ENCODE assay signal across 8 cellular contexts in genomic region chr1:147172168-147173016, GRCh38. TPM values are rescaled to one million over a fixed set of nuclear protein-coding genes. Genes with fewer than 3 reads are reported as not detected.
DNase-seq lines count a peak whose midpoint lies in the region; ATAC-seq, FAIRE-seq and TF ChIP-seq lines count a peak whose summit lies in the region.

Gene PRKAB2, minus strand, starts transcription at chr1:147172470. Its CDS starts 326 bp downstream, at chr1:147172144.

- H3K9ac ChIP-seq in kidney (ENCODE audit: low read length in 2 of 2): peak within 1 kb of the TSS; percentile 83 to 94

- peak within 1 kb of the TSS; percentile 87 to 95 for H3K4me3 ChIP-seq in kidney (ENCODE audit: low read length in 2 of 2)

- FAIRE-seq in kidney (lab: Jason Lieb, UNC): no peak

- peak; percentile 85 for ATAC-seq in GM19035 (IDR thresholded peaks at IDR 0.05; ENCODE audit: unreplicated experiment)
- peak; percentile 85 for ATAC-seq in HG03342 (IDR thresholded peaks at IDR 0.05; ENCODE audit: unreplicated experiment)

- peak; percentile 68 for TF ChIP-seq CTCF in kidney (IDR thresholded peaks at IDR 0.05; ENCODE audit: borderline replicate concordance, extremely low read depth, insufficient read depth)

- H3K9me3 ChIP-seq in kidney (ENCODE audit: control insufficient read depth in 1 of 2, low read length in 2 of 2): no peaks in the 10 kb centered on the region

- DNase-seq in Ammon's horn (ENCODE audit: low spot score): peak; percentile 96
- peak; percentile 99 for DNase-seq in NCI-H345 (lab: John Stamatoyannopoulos, UW)
- peak; percentile 82 for DNase-seq in activated CD4-positive, CD25-positive, alpha-beta regulatory T cell treated with anti-CD3 and anti-CD28 coated beads, Interleukin-2, amount 50 U/mL, for 72 hours
- peak; percentile 48 to 97 for DNase-seq in cerebellar nuclear complex (lab: John Stamatoyannopoulos, UW)
- DNase-seq in kidney: peak; percentile 99
- DNase-seq in stimulated activated CD4-positive, alpha-beta T cell treated with anti-CD3 and anti-CD28 coated beads, Interleukin-15, amount 100 ng/mL, for 1 hour (ENCODE audit: low read depth in 1 of 2, low spot score in 1 of 2): peak; percentile 78 to 89

- intact Hi-C loops in kidney (cut with DNase I): no loop called here

- H3K36me3 ChIP-seq in kidney (ENCODE audit: control insufficient read depth in 1 of 2, insufficient read depth in 2 of 2, low read length in 2 of 2): peaks cover 0 to under 1% of the 10 kb centered on the region in 2 donors

- peak within 1 kb of the TSS; percentile 93 to 97 for H3K27ac ChIP-seq in kidney (ENCODE audit: low read depth in 2 of 2, low read length in 2 of 2)

- H3K4me1 ChIP-seq in kidney (ENCODE audit: control insufficient read depth in 1 of 2, insufficient read depth in 1 of 2, low read depth in 1 of 2, low read length in 2 of 2): peaks cover 0 to 7% of the 10 kb centered on the region in 2 donors

RNA-seq across cellular contexts. Expression of gene PRKAB2, which starts in this region (rescaled TPM):
- total RNA-seq in kidney: 12.7 TPM
- polyA plus RNA-seq in kidney (ENCODE audit: insufficient read depth, low read depth, low replicate concordance): 8.7 TPM

Comparison
In these comparisons a context has a peak if more than half of its experiments do, and no peak if none do; other contexts are left out.
1. Peak in every context shown above with its lines: DNase-seq, ATAC-seq, H3K4me3 ChIP-seq and H3K27ac ChIP-seq.